Comparison of ENCODE assay signal across 8 cellular contexts in the genomic region with DNA sequence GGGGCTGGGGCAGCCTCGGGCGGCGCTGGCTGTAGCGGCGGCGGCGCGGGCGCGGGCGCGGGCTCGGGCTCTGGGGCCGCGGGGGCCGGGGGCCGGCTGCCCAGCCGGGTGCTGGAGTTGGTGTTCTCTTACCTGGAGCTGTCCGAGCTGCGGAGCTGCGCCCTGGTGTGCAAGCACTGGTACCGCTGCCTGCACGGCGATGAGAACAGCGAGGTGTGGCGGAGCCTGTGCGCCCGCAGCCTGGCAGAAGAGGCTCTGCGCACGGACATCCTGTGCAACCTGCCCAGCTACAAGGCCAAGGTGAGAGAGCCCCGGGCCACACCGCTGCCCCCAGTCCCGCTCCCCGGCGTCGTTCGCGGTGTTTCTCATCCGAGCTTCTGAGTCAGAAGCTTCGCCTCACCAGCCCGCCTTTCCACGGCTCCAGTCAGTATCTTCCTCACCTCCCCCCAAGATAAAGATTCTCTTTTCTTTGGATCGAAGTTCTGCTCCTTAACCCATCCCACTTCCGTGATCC. TPM values are rescaled to one million over a fixed set of nuclear protein-coding genes. Genes with fewer than 3 reads are reported as not detected.
A peak's percentile ranks its signal among the peaks of the same experiment; 100 is the strongest.
DNase-seq lines count a peak whose midpoint lies in the region; ATAC-seq and TF ChIP-seq lines count a peak whose summit lies in the region.

No MANE protein-coding gene starts in this region.

- TF ChIP-seq CTCF in lung (IDR thresholded peaks at IDR 0.05; ENCODE audit: control extremely low read depth, extremely low read depth), result no peak

- no peaks in the 10 kb centered on the region for H3K27me3 ChIP-seq in lung (ENCODE audit: control insufficient read depth, insufficient read depth)

- peak overlapping the region; percentile 95 for H3K4me3 ChIP-seq in lung

- peaks cover 5 to 8% of the 10 kb centered on the region in 2 donors for H3K4me1 ChIP-seq in lung (ENCODE audit: control insufficient read depth in 2 of 2, insufficient read depth in 2 of 2, low read length in 2 of 2)

- no peak for TF ChIP-seq EP300 in Ishikawa (IDR thresholded peaks at IDR 0.05; ENCODE audit: borderline replicate concordance)

- WGBS in lung, 2 donors, result 1% methylated on average over 29 to 44 of the region's 44 CpGs

- H3K27ac ChIP-seq in lung (ENCODE audit: low read depth in 1 of 2, low read length in 1 of 2), result peak overlapping the region; percentile 87 to 98

- no peak for TF ChIP-seq RAD21 in Ishikawa (IDR thresholded peaks at IDR 0.05; ENCODE audit: low read depth)

- peak; percentile 39 for ATAC-seq in GM21619 (IDR thresholded peaks at IDR 0.05; ENCODE audit: unreplicated experiment)
- no peak for ATAC-seq in lung (ENCODE audit: insufficient read depth, low FRiP score)

- no peaks in the 10 kb centered on the region for H3K9me3 ChIP-seq in lung (ENCODE audit: control insufficient read depth in 2 of 2, insufficient read depth in 1 of 2, low read length in 1 of 2)

- DNase-seq in EL (peak; percentile 35), dermis blood vessel endothelial cell (peak; percentile 55), lung (ENCODE audit: low spot score) (peak; percentile 39), midbrain (lab: John Stamatoyannopoulos, UW) (no peak)
- peak; percentile 61 for DNase-seq in activated CD4-positive, CD25-positive, alpha-beta regulatory T cell treated with anti-CD3 and anti-CD28 coated beads, Interleukin-2, amount 50 U/mL, for 72 hours
- peak; percentile 27 to 36 for DNase-seq in stimulated activated CD8-positive, alpha-beta memory T cell treated with anti-CD3 and anti-CD28 coated beads, Interleukin-15, amount 100 ng/mL, for 48 hours (ENCODE audit: low read depth in 2 of 2)

- peaks cover 0 to 2% of the 10 kb centered on the region in 2 donors for H3K36me3 ChIP-seq in lung (ENCODE audit: control insufficient read depth in 2 of 2, insufficient read depth in 2 of 2, low read length in 2 of 2)

TF ChIP-seq in Ishikawa, 13 proteins besides CTCF, POLR2A, EP300 and RAD21:
- TF ChIP-seq ZBTB7A (IDR thresholded peaks at IDR 0.05; ENCODE audit: low read depth) (0 out of 2 replicates have a peak, but pooled peaks have one; percentile 10), NFIC (IDR thresholded peaks at IDR 0.05) (no peak), MAX (IDR thresholded peaks at IDR 0.05) (no peak)
- TF ChIP-seq, protein P1, sequence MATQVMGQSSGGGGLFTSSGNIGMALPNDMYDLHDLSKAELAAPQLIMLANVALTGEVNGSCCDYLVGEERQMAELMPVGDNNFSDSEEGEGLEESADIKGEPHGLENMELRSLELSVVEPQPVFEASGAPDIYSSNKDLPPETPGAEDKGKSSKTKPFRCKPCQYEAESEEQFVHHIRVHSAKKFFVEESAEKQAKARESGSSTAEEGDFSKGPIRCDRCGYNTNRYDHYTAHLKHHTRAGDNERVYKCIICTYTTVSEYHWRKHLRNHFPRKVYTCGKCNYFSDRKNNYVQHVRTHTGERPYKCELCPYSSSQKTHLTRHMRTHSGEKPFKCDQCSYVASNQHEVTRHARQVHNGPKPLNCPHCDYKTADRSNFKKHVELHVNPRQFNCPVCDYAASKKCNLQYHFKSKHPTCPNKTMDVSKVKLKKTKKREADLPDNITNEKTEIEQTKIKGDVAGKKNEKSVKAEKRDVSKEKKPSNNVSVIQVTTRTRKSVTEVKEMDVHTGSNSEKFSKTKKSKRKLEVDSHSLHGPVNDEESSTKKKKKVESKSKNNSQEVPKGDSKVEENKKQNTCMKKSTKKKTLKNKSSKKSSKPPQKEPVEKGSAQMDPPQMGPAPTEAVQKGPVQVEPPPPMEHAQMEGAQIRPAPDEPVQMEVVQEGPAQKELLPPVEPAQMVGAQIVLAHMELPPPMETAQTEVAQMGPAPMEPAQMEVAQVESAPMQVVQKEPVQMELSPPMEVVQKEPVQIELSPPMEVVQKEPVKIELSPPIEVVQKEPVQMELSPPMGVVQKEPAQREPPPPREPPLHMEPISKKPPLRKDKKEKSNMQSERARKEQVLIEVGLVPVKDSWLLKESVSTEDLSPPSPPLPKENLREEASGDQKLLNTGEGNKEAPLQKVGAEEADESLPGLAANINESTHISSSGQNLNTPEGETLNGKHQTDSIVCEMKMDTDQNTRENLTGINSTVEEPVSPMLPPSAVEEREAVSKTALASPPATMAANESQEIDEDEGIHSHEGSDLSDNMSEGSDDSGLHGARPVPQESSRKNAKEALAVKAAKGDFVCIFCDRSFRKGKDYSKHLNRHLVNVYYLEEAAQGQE (IDR thresholded peaks at IDR 0.05; ENCODE audit: low read depth), result peak; percentile 50
- TF ChIP-seq, protein P2, sequence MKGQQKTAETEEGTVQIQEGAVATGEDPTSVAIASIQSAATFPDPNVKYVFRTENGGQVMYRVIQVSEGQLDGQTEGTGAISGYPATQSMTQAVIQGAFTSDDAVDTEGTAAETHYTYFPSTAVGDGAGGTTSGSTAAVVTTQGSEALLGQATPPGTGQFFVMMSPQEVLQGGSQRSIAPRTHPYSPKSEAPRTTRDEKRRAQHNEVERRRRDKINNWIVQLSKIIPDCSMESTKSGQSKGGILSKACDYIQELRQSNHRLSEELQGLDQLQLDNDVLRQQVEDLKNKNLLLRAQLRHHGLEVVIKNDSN (IDR thresholded peaks at IDR 0.05), result 0 out of 2 replicates have a peak, but pooled peaks have one; percentile 17

RNA-seq across cellular contexts. Expression of gene FBXO45, which starts 0.6 kb away (rescaled TPM):
- total RNA-seq in dermis blood vessel endothelial cell, result 17.2 and 24.2 TPM in 2 replicates
- 10 to 100 TPM in 1 of 2 donors, 1 to 10 TPM in 1; 7.0 to 10.2 TPM for total RNA-seq in lung
- polyA plus RNA-seq in lung, result 1 to 10 TPM; 3.7 to 4.8 TPM

RNA-seq across cellular contexts. Expression of gene WDR53, which starts 0.7 kb away (rescaled TPM):
- total RNA-seq in dermis blood vessel endothelial cell (7.8 and 8.3 TPM in 2 replicates), lung (1 to 10 TPM; 6.3 to 9.5 TPM)
- 10 to 100 TPM in 1 of 2 donors, 1 to 10 TPM in 1; 9.5 to 17.4 TPM for polyA plus RNA-seq in lung

RNA-seq across cellular contexts. Expression of gene SMCO1, which starts 53.9 kb away (rescaled TPM):
- not detected in 2 replicates for total RNA-seq in dermis blood vessel endothelial cell
- total RNA-seq in lung, result not detected
- polyA plus RNA-seq in lung, result not detected
